In genomic region chr16:21554795-21555585, GRCh38 we compare ENCODE assay signal across 1 cellular context.
TF ChIP-seq lines count a peak whose summit lies in the region.

No MANE protein-coding gene starts in this region.

TF ChIP-seq in HepG2, 621 proteins besides CTCF, POLR2A, EP300 and RAD21 (continued from another document and continues in another):
- TF ChIP-seq HINFP (CRISPR knock-in tag; IDR thresholded peaks at IDR 0.05; ENCODE audit: low read depth) (peak; percentile 88), ZNF326 (CRISPR knock-in tag; IDR thresholded peaks at IDR 0.05; ENCODE audit: borderline replicate concordance) (no peak), LBX2 (CRISPR knock-in tag; IDR thresholded peaks at IDR 0.05; ENCODE audit: borderline replicate concordance) (no peak; the same call in 1 of the 2 replicates), GRHL1 (CRISPR knock-in tag; conservative IDR thresholded peaks at IDR 0.05) (no peak), ZNF407 (CRISPR knock-in tag; IDR thresholded peaks at IDR 0.05; ENCODE audit: not compliant biosample characterization) (no peak), LCORL (IDR thresholded peaks at IDR 0.05) (no peak), LCORL (CRISPR knock-in tag; IDR thresholded peaks at IDR 0.05) (peak; percentile 97; the same call in 1 of the 2 replicates), GLI4 (CRISPR knock-in tag; IDR thresholded peaks at IDR 0.05; ENCODE audit: borderline replicate concordance) (peak; percentile 95; the same call in 1 of the 2 replicates), ZFP36 (IDR thresholded peaks at IDR 0.05; ENCODE audit: borderline replicate concordance, low read depth, low read length, partially characterized antibody) (peak; percentile 82), ZNF414 (CRISPR knock-in tag; IDR thresholded peaks at IDR 0.05) (peak; percentile 90), HNRNPH1 (optimal IDR thresholded peaks at IDR 0.05; ENCODE audit: low read depth, low read length) (no peak), PLRG1 (conservative IDR thresholded peaks at IDR 0.05) (no peak), TCF7L2 (IDR thresholded peaks at IDR 0.05; ENCODE audit: low read depth, low read length) (no peak), SP1 (IDR thresholded peaks at IDR 0.05) (no peak; the same call in 1 of the 2 replicates), SP1 (CRISPR knock-in tag; IDR thresholded peaks at IDR 0.05) (no peak), ZNF773 (CRISPR knock-in tag; IDR thresholded peaks at IDR 0.05; ENCODE audit: borderline replicate concordance) (0 out of 2 replicates have a peak, but pooled peaks have one; percentile 29), ZNF136 (CRISPR knock-in tag; IDR thresholded peaks at IDR 0.05; ENCODE audit: low read depth) (peak; percentile 99; the same call in 1 of the 2 replicates), AGO2 (optimal IDR thresholded peaks at IDR 0.05; ENCODE audit: low read depth, low read length) (no peak), MLX (CRISPR knock-in tag; IDR thresholded peaks at IDR 0.05) (no peak), HMG20B (CRISPR knock-in tag; conservative IDR thresholded peaks at IDR 0.05) (peak; percentile 57; the same call in 1 of the 2 replicates), ZBTB49 (CRISPR knock-in tag; IDR thresholded peaks at IDR 0.05; ENCODE audit: borderline replicate concordance) (peak; percentile 87), REL (CRISPR knock-in tag; conservative IDR thresholded peaks at IDR 0.05) (no peak), ZNF607 (CRISPR knock-in tag; IDR thresholded peaks at IDR 0.05; ENCODE audit: borderline replicate concordance) (peak; percentile 58), ZNF792 (CRISPR knock-in tag; IDR thresholded peaks at IDR 0.05) (peak; percentile 97), PBX3 (CRISPR knock-in tag; IDR thresholded peaks at IDR 0.05; ENCODE audit: borderline replicate concordance) (no peak), ZNF513 (CRISPR knock-in tag; conservative IDR thresholded peaks at IDR 0.05) (no peak), ZNF674 (CRISPR knock-in tag; IDR thresholded peaks at IDR 0.05; ENCODE audit: low read depth) (no peak), ZNF317 (CRISPR knock-in tag; IDR thresholded peaks at IDR 0.05) (peak; percentile 84; the same call in 1 of the 2 replicates), PRDM15 (CRISPR knock-in tag; IDR thresholded peaks at IDR 0.05) (no peak), PCBP1 (IDR thresholded peaks at IDR 0.05; ENCODE audit: borderline replicate concordance, low read depth, low read length) (peak; percentile 83; the same call in 1 of the 2 replicates), RXRB (CRISPR knock-in tag; IDR thresholded peaks at IDR 0.05; ENCODE audit: borderline replicate concordance) (peak; percentile 77), CREBL2 (CRISPR knock-in tag; IDR thresholded peaks at IDR 0.05; ENCODE audit: borderline replicate concordance) (peak; percentile 78), ZC3H4 (CRISPR knock-in tag; IDR thresholded peaks at IDR 0.05; ENCODE audit: borderline replicate concordance) (0 out of 2 replicates have a peak, but pooled peaks have one; percentile 36)
